ENCODE assay signal across 9 cellular contexts in genomic region chr18:21735452-21736015, GRCh38. TPM values are rescaled to one million over a fixed set of nuclear protein-coding genes. Genes with fewer than 3 reads are reported as not detected.
DNase-seq lines count a peak whose midpoint lies in the region; ATAC-seq and TF ChIP-seq lines count a peak whose summit lies in the region.
"Had no signal": no experiment of that assay in that cellular context is flagged by ENCODE, and none has a peak within 500 bp of the region (broad histone marks: within the 10 kb centered on the region; RNA-seq: fewer than 3 reads in every experiment).

No MANE protein-coding gene starts in this region.

- peak overlapping the region; percentile 40 for H4K5ac ChIP-seq in IMR-90 (ENCODE audit: low read depth, low read length)

- H4K91ac ChIP-seq in IMR-90 (ENCODE audit: insufficient read depth, low read depth, low read length), result peak overlapping the region; percentile 65

- no peak overlapping the region for H3K18ac ChIP-seq in IMR-90 (ENCODE audit: low read depth, low read length)

- no peak for TF ChIP-seq RAD21 in IMR-90 (IDR thresholded peaks at IDR 0.05; ENCODE audit: low read length)

- BruUV-seq in IMR-90 (replicated peaks; lab: Mats Ljungman, UMichigan), result no TSS peak

- TF ChIP-seq EP300 in sigmoid colon (IDR thresholded peaks at IDR 0.05), result no peak

- H3K23ac ChIP-seq in IMR-90 (ENCODE audit: low read depth, low read length), result no peak overlapping the region

- peak overlapping the region; percentile 35 for H2BK120ac ChIP-seq in IMR-90 (ENCODE audit: low read depth, low read length)

- peak overlapping the region; percentile 31; the same call in 1 of the 2 replicates for H3K14ac ChIP-seq in IMR-90 (replicated peaks; ENCODE audit: low read depth, low read length)

- no peak overlapping the region; the same call in 1 of the 2 replicates for H2BK20ac ChIP-seq in IMR-90 (ENCODE audit: low read depth, low read length)

- peak overlapping the region; percentile 3 to 89 for H4K8ac ChIP-seq in IMR-90 (ENCODE audit: low read depth in 2 of 2, low read length in 2 of 2)

- in situ Hi-C loops in IMR-90 (cut with MboI; ENCODE audit: low sequenced_read_pairs), result no loop called here

- dilution Hi-C loops in IMR-90 (cut with HindIII; ENCODE audit: low sequenced_read_pairs, unreplicated experiment), result no loop called here

- H3K36me3 ChIP-seq in IMR-90 (ENCODE audit: control insufficient read depth, insufficient read depth, low read length), result no peaks in the 10 kb centered on the region
- no peaks in the 10 kb centered on the region for H3K36me3 ChIP-seq in sigmoid colon

- CTCF ChIA-PET in IMR-90 (lab: Yijun Ruan, JAX), result interaction anchor here (0.6 kb wide), 1 partner anchor 740 kb away, joined by 4 read pairs; no protein-coding TSS in a partner anchor

- TF ChIP-seq CTCF in IMR-90 (conservative IDR thresholded peaks at IDR 0.05; ENCODE audit: low read depth, low read length) (no peak), sigmoid colon (IDR thresholded peaks at IDR 0.05) (no peak)

- DNase-seq in IMR-90 (peak; percentile 73), erythroblast (lab: John Stamatoyannopoulos, UW) (peak; percentile 82 to 84), DMS79 treated with DMSO at 0.1 percent for 48 hours (lab: John Stamatoyannopoulos, UW) (no peak), sigmoid colon (no peak), NK-92 (lab: John Stamatoyannopoulos, UW; ENCODE audit: unreplicated experiment) (no peak)
- DNase-seq in activated CD4-positive, CD25-positive, alpha-beta regulatory T cell treated with anti-CD3 and anti-CD28 coated beads, Interleukin-2, amount 50 U/mL, for 72 hours, result peak; percentile 42
- peak; percentile 50 for DNase-seq in stimulated activated CD4-positive, alpha-beta T cell treated with anti-CD3 and anti-CD28 coated beads, Interleukin-15, amount 100 ng/mL, for 24 hours

- no peak overlapping the region; the same call in 2 of the 3 replicates for H2BK15ac ChIP-seq in IMR-90 (ENCODE audit: low read depth, low read length)

- H3K27ac ChIP-seq in IMR-90 (ENCODE audit: insufficient read depth, low read length) (peak overlapping the region; percentile 12; the same call in 1 of the 2 replicates), sigmoid colon (no peak overlapping the region)

- 40% methylated on average over 3 of the region's 12 CpGs; no CpG with 5 or more reads in 1 of the 2 experiments for WGBS in IMR-90 (ENCODE audit: extremely low coverage in 2 of 2, insufficient read length in 1 of 2), 2 experiments
- 34 to 56% methylated on average over 12 of the region's 12 CpGs for WGBS in sigmoid colon, 2 donors

- no peaks in the 10 kb centered on the region for H3K27me3 ChIP-seq in IMR-90 (ENCODE audit: control insufficient read depth, insufficient read depth, low read length)
- no peaks in the 10 kb centered on the region for H3K27me3 ChIP-seq in sigmoid colon

- 0 out of 2 replicates have a peak overlapping the region, but pooled peaks have one; percentile 4 for H3K4me2 ChIP-seq in IMR-90 (ENCODE audit: low read depth, low read length)

- peak overlapping the region; percentile 67 for H3K4ac ChIP-seq in IMR-90 (ENCODE audit: low read depth, low read length)

- H3K79me1 ChIP-seq in IMR-90 (ENCODE audit: low read depth in 1 of 2, low read length in 2 of 2), result no peaks in the 10 kb centered on the region

- peak overlapping the region; percentile 85 for H2AFZ ChIP-seq in IMR-90 (replicated peaks; ENCODE audit: low read length, poor library complexity)

- no peak overlapping the region for H3K9ac ChIP-seq in IMR-90 (ENCODE audit: low read depth, low read length)

- no peak for TF ChIP-seq POLR2A in IMR-90 (IDR thresholded peaks at IDR 0.05; ENCODE audit: low read depth, low read length)
- no peak for TF ChIP-seq POLR2A in erythroblast (IDR thresholded peaks at IDR 0.05; ENCODE audit: low read length)
- no peak for TF ChIP-seq POLR2A in sigmoid colon (IDR thresholded peaks at IDR 0.05)

- H3K9me3 ChIP-seq in IMR-90 (ENCODE audit: control insufficient read depth, insufficient read depth, low read length) (no peaks in the 10 kb centered on the region), sigmoid colon (no peaks in the 10 kb centered on the region)

- H3K4me3 ChIP-seq in IMR-90 (ENCODE audit: insufficient read depth, low read depth, low read length) (no peak overlapping the region), sigmoid colon (no peak overlapping the region)
- H3K4me3 ChIP-seq: GM12878 had no signal

- H2AK5ac ChIP-seq in IMR-90 (ENCODE audit: low read depth, low read length), result peak overlapping the region; percentile 33; the same call in 1 of the 2 replicates

- H3K4me1 ChIP-seq in IMR-90 (ENCODE audit: control insufficient read depth, insufficient read depth, low read length), result peaks cover 4% of the 10 kb centered on the region
- peaks cover 0 to 8% (median 2%) of the 10 kb centered on the region in 4 donors for H3K4me1 ChIP-seq in sigmoid colon

- no peak overlapping the region for H2AK9ac ChIP-seq in IMR-90 (replicated peaks; ENCODE audit: low read depth, low read length, poor library complexity)

- H3K9me1 ChIP-seq in IMR-90 (ENCODE audit: insufficient read depth, low read length), result no peaks in the 10 kb centered on the region

- intact Hi-C loops in IMR-90 (cut with micrococcal nuclease) (no loop called here), sigmoid colon (cut with DNase I) (no loop called here)

- peak; percentile 12; the same call in 1 of the 2 replicates for ATAC-seq in IMR-90 (ENCODE audit: low read depth)
- ATAC-seq in HG03095 (IDR thresholded peaks at IDR 0.05; ENCODE audit: unreplicated experiment), result no peak
- ATAC-seq: GM12878 had no signal

- no peak overlapping the region for H2BK5ac ChIP-seq in IMR-90 (ENCODE audit: low read depth, low read length, poor library complexity, severe bottlenecking)

- H3K56ac ChIP-seq in IMR-90 (ENCODE audit: extremely low read depth, insufficient read depth, low read length), result no peak overlapping the region; the same call in 1 of the 2 replicates

- POLR2A ChIA-PET in IMR-90 (lab: Charles Lee; ENCODE audit: unreplicated experiment), result no interaction called here

- H4K20me1 ChIP-seq in IMR-90 (ENCODE audit: insufficient read depth, low read length), result no peaks in the 10 kb centered on the region

TF ChIP-seq in IMR-90, 13 proteins besides CTCF, POLR2A, EP300 and RAD21:
- TF ChIP-seq MAFK (IDR thresholded peaks at IDR 0.05; ENCODE audit: low read depth, low read length) (peak; percentile 38; the same call in 1 of the 2 replicates), NFE2L2 (IDR thresholded peaks at IDR 0.05; ENCODE audit: low read depth, low read length) (no peak), USF2 (IDR thresholded peaks at IDR 0.05; ENCODE audit: low read depth, low read length) (no peak), MAZ (IDR thresholded peaks at IDR 0.05; ENCODE audit: borderline replicate concordance, low read depth, low read length) (no peak), SMC3 (IDR thresholded peaks at IDR 0.05; ENCODE audit: low read depth, low read length) (no peak)
TF ChIP-seq in IMR-90: peak in this region for 1.

RNA-seq across cellular contexts. Expression of gene MIB1, which starts 5.1 kb away (rescaled TPM):
- total RNA-seq in IMR-90 (2012; rRNA removed) (80.1 and 83.6 TPM in 2 replicates), sigmoid colon (10 to 100 TPM; 31.9 to 45.7 (median 38.7) TPM)
- polyA plus RNA-seq in IMR-90 (2012; rRNA removed) (4.6 and 5.9 TPM in 2 replicates), sigmoid colon (1 to 10 TPM; 4.2 to 6.1 (median 4.6) TPM)
- polyA plus RNA-seq in IMR-90 (2012; cell fraction: cytosol; rRNA removed), result 1.1 and 1.5 TPM in 2 replicates
- polyA plus RNA-seq in IMR-90 (2012; cell fraction: nucleus; rRNA removed; ENCODE audit: low replicate concordance), result 1.3 and 8.3 TPM in 2 replicates

RNA-seq across cellular contexts. Expression of gene ABHD3, which starts 31.0 kb away (rescaled TPM):
- total RNA-seq in IMR-90 (2012; rRNA removed), result 3.3 and 4.5 TPM in 2 replicates
- polyA plus RNA-seq in IMR-90 (2012; rRNA removed), result 4.3 and 5.5 TPM in 2 replicates
- 0.93 and 1.2 TPM in 2 replicates for polyA plus RNA-seq in IMR-90 (2012; cell fraction: cytosol; rRNA removed)
- 5.2 and 38.9 TPM in 2 replicates for polyA plus RNA-seq in IMR-90 (2012; cell fraction: nucleus; rRNA removed; ENCODE audit: low replicate concordance)
- total RNA-seq in sigmoid colon, result 10 to 100 TPM in 2 of 4 donors, 1 to 10 TPM in 2; 7.2 to 11.7 (median 9.0) TPM
- polyA plus RNA-seq in sigmoid colon, result 10 to 100 TPM; 23.4 to 72.8 (median 37.2) TPM

Comparison
In these comparisons a context has a peak if more than half of its experiments do, and no peak if none do; other contexts are left out.
1. DNase-seq: peak in IMR-90 (single experiment), activated CD4-positive, CD25-positive, alpha-beta regulatory T cell treated with anti-CD3 and anti-CD28 coated beads, Interleukin-2, amount 50 U/mL, for 72 hours (single experiment), erythroblast (2 of 2) and stimulated activated CD4-positive, alpha-beta T cell treated with anti-CD3 and anti-CD28 coated beads, Interleukin-15, amount 100 ng/mL, for 24 hours (single experiment); none in DMS79 treated with DMSO at 0.1 percent for 48 hours (single experiment), sigmoid colon (single experiment) and NK-92 (single experiment).